ENCODE assay signal across 8 cellular contexts in the genomic region with DNA sequence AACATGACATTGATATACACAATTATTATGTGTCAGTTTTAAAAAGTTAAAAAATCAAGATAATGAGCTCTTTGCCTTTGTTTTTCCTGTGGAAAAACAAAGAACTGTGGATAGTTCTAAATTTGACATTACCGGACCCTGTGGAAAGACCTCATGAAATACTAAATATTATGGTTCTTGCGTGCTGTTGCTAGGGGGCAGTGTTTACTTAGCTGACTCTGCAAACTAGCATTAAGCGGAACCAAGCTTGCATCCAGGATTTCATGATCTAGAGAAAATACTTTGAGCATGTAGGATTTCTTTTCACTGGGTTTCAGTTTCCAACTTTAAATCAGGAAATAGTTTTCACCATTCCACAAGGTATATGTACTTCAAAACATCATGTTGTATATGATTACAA. TPM values are rescaled to one million over a fixed set of nuclear protein-coding genes. Genes with fewer than 3 reads are reported as not detected.
DNase-seq lines count a peak whose midpoint lies in the region; ATAC-seq and TF ChIP-seq lines count a peak whose summit lies in the region.

No MANE protein-coding gene starts in this region.

- H3K27me3 ChIP-seq in OCI-LY1 (ENCODE audit: insufficient read depth, low read length) = no peaks in the 10 kb centered on the region

- no peaks in the 10 kb centered on the region for H3K9me2 ChIP-seq in OCI-LY1 (ENCODE audit: low read depth, low read length)

- DNase-seq in Jurkat, Clone E6-1 (ENCODE audit: low read depth, low spot score) = peak; percentile 35
- DNase-seq in dedifferentiated amniotic fluid mesenchymal stem cell (ENCODE audit: extremely low spot score) (peak; percentile 84), medulla oblongata (ENCODE audit: extremely low spot score) (peak; percentile 67)
- DNase-seq in activated naive CD4-positive, alpha-beta T cell treated with anti-CD3 and anti-CD28 coated beads, Interleukin-2, amount 50 U/mL, for 72 hours (ENCODE audit: low spot score in 2 of 2) = no peak
- no peak for DNase-seq in stimulated activated CD4-positive, alpha-beta T cell treated with anti-CD3 and anti-CD28 coated beads, Interleukin-4, amount 100 ng/mL, for 24 hours

- H4K20me1 ChIP-seq in OCI-LY1 (ENCODE audit: insufficient read depth, low read length) = no peaks in the 10 kb centered on the region

- no peak overlapping the region for H3K4me3 ChIP-seq in Jurkat, Clone E6-1 (ENCODE audit: low read length)
- H3K4me3 ChIP-seq in OCI-LY1 (ENCODE audit: low read depth, low read length, poor library complexity, severe bottlenecking) = no peak overlapping the region

- no peak for ATAC-seq in activated naive CD4-positive, alpha-beta T cell treated with anti-CD3 and anti-CD28 coated beads, Interleukin-2, amount 50 U/mL, for 72 hours
- no peak for ATAC-seq in GM18873 (IDR thresholded peaks at IDR 0.05; ENCODE audit: low FRiP score, unreplicated experiment)

- H3K36me3 ChIP-seq in OCI-LY1 (ENCODE audit: insufficient read depth, low read length) = no peaks in the 10 kb centered on the region

- no peak overlapping the region for H3K27ac ChIP-seq in OCI-LY1 (ENCODE audit: low read depth, low read length, poor library complexity, severe bottlenecking)

- no peak overlapping the region for H3K9ac ChIP-seq in OCI-LY1 (ENCODE audit: low read length)

- H3F3A ChIP-seq in OCI-LY1 (ENCODE audit: insufficient read depth, low read length) = no peaks in the 10 kb centered on the region

- H2AFZ ChIP-seq in OCI-LY1 (ENCODE audit: low read length) = no peak overlapping the region

- no peaks in the 10 kb centered on the region for H3K36me3 Mint-ChIP-seq in activated naive CD4-positive, alpha-beta T cell treated with anti-CD3 and anti-CD28 coated beads, Interleukin-2, amount 50 U/mL, for 72 hours

- no peaks in the 10 kb centered on the region for H3K9me3 ChIP-seq in OCI-LY1 (ENCODE audit: low read length)

- H3K4me2 ChIP-seq in OCI-LY1 (ENCODE audit: low read length) = no peak overlapping the region

- no peaks in the 10 kb centered on the region for H3K9me3 Mint-ChIP-seq in activated naive CD4-positive, alpha-beta T cell treated with anti-CD3 and anti-CD28 coated beads, Interleukin-2, amount 50 U/mL, for 72 hours

- H3K4me1 ChIP-seq in OCI-LY1 (ENCODE audit: insufficient read depth, low read length, severe bottlenecking) = no peaks in the 10 kb centered on the region

- peak; percentile 58 for TF ChIP-seq CTCF in GM12873 (IDR thresholded peaks at IDR 0.05; ENCODE audit: insufficient read depth, low read depth, low read length, missing control alignments)
- TF ChIP-seq CTCF in OCI-LY1 (IDR thresholded peaks at IDR 0.05; ENCODE audit: low read length) = peak; percentile 58

- no peak overlapping the region for H3K27ac Mint-ChIP-seq in activated naive CD4-positive, alpha-beta T cell treated with anti-CD3 and anti-CD28 coated beads, Interleukin-2, amount 50 U/mL, for 72 hours

- no peaks in the 10 kb centered on the region for H3K79me2 ChIP-seq in OCI-LY1 (ENCODE audit: insufficient read depth, low read length)

RNA-seq across cellular contexts. Expression of a gene that starts 33.6 kb away (rescaled TPM):
- polyA plus RNA-seq in Jurkat, Clone E6-1 (2012; ENCODE audit: insufficient read depth, insufficient read length) = not detected
- not detected for total RNA-seq in activated naive CD4-positive, alpha-beta T cell treated with anti-CD3 and anti-CD28 coated beads, Interleukin-2, amount 50 U/mL, for 72 hours

Comparison
In these comparisons a context has a peak if more than half of its experiments do, and no peak if none do; other contexts are left out.
1. DNase-seq: peak in Jurkat, Clone E6-1 (single experiment), dedifferentiated amniotic fluid mesenchymal stem cell (single experiment) and medulla oblongata (single experiment); none in activated naive CD4-positive, alpha-beta T cell treated with anti-CD3 and anti-CD28 coated beads, Interleukin-2, amount 50 U/mL, for 72 hours (0 of 2) and stimulated activated CD4-positive, alpha-beta T cell treated with anti-CD3 and anti-CD28 coated beads, Interleukin-4, amount 100 ng/mL, for 24 hours (single experiment).